ENCODE assay signal across 13 cellular contexts in genomic region chr5:133356386-133357331, GRCh38.
"Had no signal": no experiment of that assay in that cellular context is flagged by ENCODE, and none has a peak within 500 bp of the region (broad histone marks: within the 10 kb centered on the region; RNA-seq: fewer than 3 reads in every experiment).

No MANE protein-coding gene starts in this region.

- H3K27me3 Mint-ChIP-seq: T-cell had no signal

- H3K4me3 Mint-ChIP-seq: activated naive CD8-positive, alpha-beta T cell treated with anti-CD3 and anti-CD28 coated beads, Interleukin-2, amount 10 ng/mL, durations not matched to agents 7 days and 5 days; activated T-helper 1 cell treated with anti-CD3 and anti-CD28 coated beads, Interleukin-12 subunit alpha, Interleukin-12 subunit beta, Interleukin-2, Interleukin-4 antibody, amounts not matched to agents 30 ng/mL and 10 ng/mL and 1 ng/mL, durations not matched to agents 14 hours and 24 hours and 36 hours; T-cell had no signal

- H3K9me3 Mint-ChIP-seq: activated naive CD8-positive, alpha-beta T cell treated with anti-CD3 and anti-CD28 coated beads, Interleukin-2, amount 10 ng/mL, durations not matched to agents 7 days and 5 days; activated T-helper 1 cell treated with anti-CD3 and anti-CD28 coated beads, Interleukin-12 subunit alpha, Interleukin-12 subunit beta, Interleukin-2, Interleukin-4 antibody, amounts not matched to agents 30 ng/mL and 10 ng/mL and 1 ng/mL, durations not matched to agents 14 hours and 24 hours and 36 hours; T-cell had no signal

- ATAC-seq: activated CD4-positive, CD25-positive, alpha-beta regulatory T cell treated with anti-CD3 and anti-CD28 coated beads, Interleukin-2, amount 50 U/mL, for 24 hours; gastroesophageal sphincter; left colon; pancreas; T-cell had no signal

- H3K4me1 Mint-ChIP-seq: T-cell had no signal

- H3K27ac Mint-ChIP-seq: activated naive CD8-positive, alpha-beta T cell treated with anti-CD3 and anti-CD28 coated beads, Interleukin-2, amount 10 ng/mL, durations not matched to agents 7 days and 5 days; activated T-helper 1 cell treated with anti-CD3 and anti-CD28 coated beads, Interleukin-12 subunit alpha, Interleukin-12 subunit beta, Interleukin-2, Interleukin-4 antibody, amounts not matched to agents 30 ng/mL and 10 ng/mL and 1 ng/mL, durations not matched to agents 14 hours and 24 hours and 36 hours; T-cell had no signal

- DNase-seq: activated CD4-positive, alpha-beta T cell treated with anti-CD3 and anti-CD28 coated beads, Interleukin-2, amount 50 U/mL, for 4 hours; activated CD8-positive, alpha-beta memory T cell treated with anti-CD3 and anti-CD28 coated beads, Interleukin-2, amount 50 U/mL, for 48 hours; activated naive CD8-positive, alpha-beta T cell treated with anti-CD3 and anti-CD28 coated beads, Interleukin-2, amount 10 ng/mL, durations not matched to agents 7 days and 5 days; aorta; dermis blood vessel endothelial cell; left colon; lower lobe of right lung; pancreas; T1000 had no signal

- H3K36me3 Mint-ChIP-seq: activated naive CD8-positive, alpha-beta T cell treated with anti-CD3 and anti-CD28 coated beads, Interleukin-2, amount 10 ng/mL, durations not matched to agents 7 days and 5 days; T-cell had no signal
